ENCODE assay signal across 9 cellular contexts in genomic region chr1:149916193-149916926, GRCh38. TPM values are rescaled to one million over a fixed set of nuclear protein-coding genes. Genes with fewer than 3 reads are reported as not detected.
DNase-seq lines count a peak whose midpoint lies in the region; FAIRE-seq and TF ChIP-seq lines count a peak whose summit lies in the region.
"Had no signal": no experiment of that assay in that cellular context is flagged by ENCODE, and none has a peak within 500 bp of the region (broad histone marks: within the 10 kb centered on the region; RNA-seq: fewer than 3 reads in every experiment).

No MANE protein-coding gene starts in this region.

- H2BK5ac ChIP-seq in H1 (ENCODE audit: low read depth, low read length): peak overlapping the region; percentile 52; the same call in 1 of the 2 replicates

- H3K4me3 ChIP-seq in OCI-LY3 (ENCODE audit: low read length): peak overlapping the region; percentile 86; the same call in 1 of the 2 replicates
- H3K4me3 ChIP-seq in H1 (ENCODE audit: extremely low read depth in 1 of 4, insufficient read depth in 2 of 4, low read depth in 3 of 4, low read length in 4 of 4): peak overlapping the region; percentile 85 to 99 (median 92)
- H3K4me3 ChIP-seq in parathyroid adenoma (ENCODE audit: low read depth, low read length): peak overlapping the region; percentile 92
- no peak overlapping the region for H3K4me3 ChIP-seq in PC-9

- H3K4me1 ChIP-seq in OCI-LY3 (ENCODE audit: low read length) (peaks cover 21% of the 10 kb centered on the region), H1 (replicated peaks in 1 of 4; ENCODE audit: control insufficient read depth in 3 of 4, insufficient read depth in 4 of 4, low read length in 3 of 4) (peaks cover 4 to 19% (median 11%) of the 10 kb centered on the region in 4 experiments), parathyroid adenoma (peaks cover 3% of the 10 kb centered on the region), PC-9 (replicated peaks; ENCODE audit: insufficient read depth) (no peaks in the 10 kb centered on the region)

- FAIRE-seq in H1 (lab: Jason Lieb, UNC): no peak
- FAIRE-seq: bronchial epithelial cell had no signal

- TF ChIP-seq RAD21 in H1 (IDR thresholded peaks at IDR 0.05 in 1 of 2, conservative IDR thresholded peaks at IDR 0.05 in 1 of 2; ENCODE audit: low read depth in 2 of 2, low read length in 2 of 2): no peak

- intact Hi-C loops in PC-9 (cut with micrococcal nuclease; ENCODE audit: unreplicated experiment): no loop called here

- no peaks in the 10 kb centered on the region for H3K79me2 ChIP-seq in OCI-LY3 (ENCODE audit: low read length)
- H3K79me2 ChIP-seq in H1 (ENCODE audit: control insufficient read depth in 1 of 2, insufficient read depth in 2 of 2, low read length in 2 of 2): peaks cover 0 to 12% of the 10 kb centered on the region in 2 experiments; a peak in 2 of 4 replicates
- no peaks in the 10 kb centered on the region for H3K79me2 ChIP-seq in parathyroid adenoma
- H3K79me2 ChIP-seq in PC-9 (ENCODE audit: low read depth): no peaks in the 10 kb centered on the region

- no peak overlapping the region for H2BK15ac ChIP-seq in H1 (ENCODE audit: low read length)

- H3K27ac ChIP-seq in OCI-LY3 (ENCODE audit: low read length): no peak overlapping the region
- H3K27ac ChIP-seq in H1 (ENCODE audit: low read depth, low read length): no peak overlapping the region
- H3K27ac ChIP-seq in parathyroid adenoma: no peak overlapping the region
- no peak overlapping the region for H3K27ac ChIP-seq in PC-9

- no TSS peak for BruUV-seq in PC-9 (replicated peaks; lab: Mats Ljungman, UMichigan)

- WGBS in H1 (ENCODE audit: extremely low coverage in 1 of 2, insufficient coverage in 1 of 2, insufficient read length in 1 of 2, insufficient replicate concordance in 2 of 2, low coverage in 1 of 2, low lambda C conversion rate in 2 of 2, missing lambda C conversion rate in 1 of 2), 2 experiments: 16% methylated on average over 8 of the region's 9 CpGs; no CpG with 5 or more reads in 1 of the 2 experiments

- H3F3A ChIP-seq in PC-9 (ENCODE audit: insufficient read depth, low read depth): peaks cover 6% of the 10 kb centered on the region; the same call in 1 of the 2 replicates

- H3K23ac ChIP-seq in H1 (ENCODE audit: insufficient read length): no peak overlapping the region

- H4K20me1 ChIP-seq in OCI-LY3 (ENCODE audit: insufficient read depth, low read length) (no peaks in the 10 kb centered on the region), H1 (replicated peaks in 1 of 2; ENCODE audit: control insufficient read depth in 1 of 2, insufficient read depth in 2 of 2, low read length in 2 of 2) (peaks cover 0 to 2% of the 10 kb centered on the region in 2 experiments), PC-9 (ENCODE audit: insufficient read depth) (no peaks in the 10 kb centered on the region)

- peak overlapping the region; percentile 89 for H3K4me2 ChIP-seq in OCI-LY3 (ENCODE audit: low read length)
- peak overlapping the region; percentile 94 to 98 for H3K4me2 ChIP-seq in H1 (ENCODE audit: insufficient read depth in 1 of 2, low read depth in 2 of 2, low read length in 2 of 2)
- H3K4me2 ChIP-seq in parathyroid adenoma (ENCODE audit: low read length): peak overlapping the region; percentile 87
- H3K4me2 ChIP-seq in PC-9: no peak overlapping the region

- no peak overlapping the region for H3K14ac ChIP-seq in H1 (ENCODE audit: insufficient read length)

- POLR2A ChIA-PET in H1 (lab: Charles Lee; ENCODE audit: partially characterized antibody) (interaction anchor here (0.7 to 3.8 kb wide), 9 partner anchors 9 to 29 kb away, joined by 4 to 30 read pairs (median 6); partner anchors contain the start of genes BOLA1 and MTMR11), PC-9 (lab: Charles Lee; ENCODE audit: unreplicated experiment) (no interaction called here)

- TF ChIP-seq CTCF in OCI-LY3 (IDR thresholded peaks at IDR 0.05; ENCODE audit: low read depth, low read length): no peak
- no peak for TF ChIP-seq CTCF in H1 (IDR thresholded peaks at IDR 0.05; ENCODE audit: control extremely low read depth in 1 of 3, insufficient read depth in 1 of 3, low read depth in 1 of 3, low read length in 3 of 3)
- TF ChIP-seq CTCF in parathyroid adenoma (IDR thresholded peaks at IDR 0.05): no peak
- no peak for TF ChIP-seq CTCF in PC-9 (conservative IDR thresholded peaks at IDR 0.05)

- H3K56ac ChIP-seq in H1 (replicated peaks; ENCODE audit: insufficient read length, low read depth, low read length): no peak overlapping the region

- no peaks in the 10 kb centered on the region for H3K27me3 ChIP-seq in OCI-LY3 (ENCODE audit: low read depth, low read length)
- no peaks in the 10 kb centered on the region for H3K27me3 ChIP-seq in H1 (replicated peaks in 1 of 4; ENCODE audit: control insufficient read depth in 3 of 4, extremely low read depth in 1 of 4, insufficient read depth in 3 of 4, low read length in 3 of 4)
- H3K27me3 ChIP-seq in parathyroid adenoma (ENCODE audit: control insufficient read depth, insufficient read depth, low read length): no peaks in the 10 kb centered on the region
- H3K27me3 ChIP-seq in PC-9 (ENCODE audit: insufficient read depth, low read depth): no peaks in the 10 kb centered on the region

- no peak for TF ChIP-seq EP300 in H1 (IDR thresholded peaks at IDR 0.05; ENCODE audit: borderline replicate concordance in 1 of 2, low read depth in 2 of 2, low read length in 2 of 2)

- H3K23me2 ChIP-seq in H1 (ENCODE audit: low read depth, low read length): peaks cover 10% of the 10 kb centered on the region; the same call in 1 of the 2 replicates

- H2BK12ac ChIP-seq in H1 (ENCODE audit: low read depth, low read length): peak overlapping the region; percentile 60; the same call in 1 of the 2 replicates

- H3K4ac ChIP-seq in H1 (replicated peaks; ENCODE audit: insufficient read length, low read depth, low read length): peak overlapping the region; percentile 16

- no peak overlapping the region; the same call in 1 of the 2 replicates for H3K18ac ChIP-seq in H1 (ENCODE audit: extremely low read depth, low read length)

- no peak overlapping the region for H2AFZ ChIP-seq in OCI-LY3 (ENCODE audit: low read depth, low read length)
- no peak overlapping the region for H2AFZ ChIP-seq in H1 (ENCODE audit: low read length)
- H2AFZ ChIP-seq in parathyroid adenoma: no peak overlapping the region
- H2AFZ ChIP-seq in PC-9: no peak overlapping the region

- H4K91ac ChIP-seq in H1 (replicated peaks; ENCODE audit: insufficient read length, low read length): no peak overlapping the region

- no peak for TF ChIP-seq POLR2A in H1 (IDR thresholded peaks at IDR 0.05; ENCODE audit: control extremely low read depth in 1 of 2, low read depth in 2 of 2, low read length in 2 of 2)

- H3K9me2 ChIP-seq in PC-9 (ENCODE audit: insufficient read depth): no peaks in the 10 kb centered on the region

- CTCF ChIA-PET in H1 (lab: Charles Lee; ENCODE audit: partially characterized antibody) (interaction anchor here (0.6 to 1.8 kb wide), 8 partner anchors 13 to 253 kb away, joined by 3 to 10 read pairs (median 4); partner anchors contain the start of gene MTMR11), PC-9 (lab: Charles Lee) (no interaction called here)

- H3K9me3 ChIP-seq in OCI-LY3 (ENCODE audit: insufficient read depth, low read length) (no peaks in the 10 kb centered on the region), H1 (ENCODE audit: insufficient read depth in 2 of 2, low read depth in 1 of 2, low read length in 1 of 2) (no peaks in the 10 kb centered on the region), parathyroid adenoma (ENCODE audit: control insufficient read depth, low read length) (no peaks in the 10 kb centered on the region), PC-9 (ENCODE audit: insufficient read depth, low read depth) (no peaks in the 10 kb centered on the region)

- peaks cover 15% of the 10 kb centered on the region for H3K79me1 ChIP-seq in H1 (ENCODE audit: low read depth, low read length)

- H2BK20ac ChIP-seq in H1 (ENCODE audit: low read length): 0 out of 2 replicates have a peak overlapping the region, but pooled peaks have one; percentile 21

- H4K5ac ChIP-seq in H1 (ENCODE audit: insufficient read length, low read depth, low read length): no peak overlapping the region

- no peak overlapping the region for H4K8ac ChIP-seq in H1 (ENCODE audit: extremely low read depth, insufficient read depth, low read length)

- H3K9ac ChIP-seq in OCI-LY3 (ENCODE audit: low read length) (no peak overlapping the region), H1 (replicated peaks in 1 of 4; ENCODE audit: extremely low read depth in 1 of 4, low read depth in 3 of 4, low read length in 3 of 4) (peak overlapping the region in 1 of 4 experiments; percentile 57; a peak in 2 of 7 replicates), parathyroid adenoma (no peak overlapping the region)

- DNase-seq in G401 (ENCODE audit: low spot score) (peak; percentile 21), H1 (ENCODE audit: low read depth in 1 of 2, low spot score in 2 of 2) (no peak), inferior parietal cortex (ENCODE audit: extremely low spot score) (no peak), C1 segment of cervical spinal cord (lab: John Stamatoyannopoulos, UW) (no peak), PC-9 (no peak)
- no peak for DNase-seq in stimulated activated CD4-positive, alpha-beta T cell treated with anti-CD3 and anti-CD28 coated beads, Interleukin-4, amount 100 ng/mL, for 1 hour

- in situ Hi-C loops in G401 (cut with HindIII; ENCODE audit: low sequenced_read_pairs): no loop called here

- no peak overlapping the region for H2BK120ac ChIP-seq in H1 (replicated peaks; ENCODE audit: low read depth, low read length)

- H2AK5ac ChIP-seq in H1 (ENCODE audit: low read depth, low read length): no peak overlapping the region

- H3K36me3 ChIP-seq in OCI-LY3 (replicated peaks; ENCODE audit: low read depth, low read length) (no peaks in the 10 kb centered on the region), H1 (ENCODE audit: control insufficient read depth in 2 of 4, insufficient read depth in 4 of 4, low read length in 3 of 4) (peaks cover under 1 to 16% (median 4%) of the 10 kb centered on the region in 4 experiments; a peak in 5 of 8 replicates), parathyroid adenoma (ENCODE audit: control insufficient read depth, insufficient read depth, low read length) (no peaks in the 10 kb centered on the region), PC-9 (ENCODE audit: low read depth) (no peaks in the 10 kb centered on the region)

RNA-seq across cellular contexts. Expression of gene SV2A, which starts 1.3 kb away (rescaled TPM):
- total RNA-seq in G401 (2014; rRNA removed; shearing (Covaris generic)): 26.9 and 36.8 TPM in 2 replicates
- 51.8 and 52.9 TPM in 2 replicates for total RNA-seq in H1 (2021; fragmentation: NEBNext Ultra II Directional; extraction: Animal tissue kit (Norgen Biotek cat#: 25700))
- polyA plus RNA-seq in H1 (2011; rRNA removed): 41.8 and 49.0 TPM in 2 replicates
- 47.9 TPM for polyA plus RNA-seq in H1 (2011; cell fraction: cytosol; rRNA removed)
- polyA plus RNA-seq in H1 (2011; cell fraction: nucleus; rRNA removed): 54.4 TPM
- 53.0 to 56.0 TPM (median 54.0 TPM) in 4 replicates for polyA plus RNA-seq in H1 (2012, experiment 1 of 2)
- polyA plus RNA-seq in H1 (2012, experiment 2 of 2): 56.3 TPM
- 69.4 TPM for polyA plus RNA-seq in H1 (2013, experiment 1 of 2)
- 74.0 TPM for polyA plus RNA-seq in H1 (2013, experiment 2 of 2)
- polyA minus RNA-seq in H1 (2011; rRNA and poly(A)+ RNA removed): 93.1 and 99.8 TPM in 2 replicates
- 34.9 TPM for polyA minus RNA-seq in H1 (2011; cell fraction: cytosol; rRNA and poly(A)+ RNA removed)
- 23.6 TPM for polyA minus RNA-seq in H1 (2011; cell fraction: nucleus; rRNA and poly(A)+ RNA removed)
- 0.20 and 0.33 TPM in 2 replicates for total RNA-seq in PC-9 (2021)

RNA-seq across cellular contexts. Expression of gene SF3B4, which starts 11.2 kb away (rescaled TPM):
- total RNA-seq in G401 (2014; rRNA removed; shearing (Covaris generic)): 20.3 and 23.3 TPM in 2 replicates
- 119 and 122 TPM in 2 replicates for total RNA-seq in H1 (2021; fragmentation: NEBNext Ultra II Directional; extraction: Animal tissue kit (Norgen Biotek cat#: 25700))
- polyA plus RNA-seq in H1 (2011; rRNA removed): 81.1 and 114 TPM in 2 replicates
- 29.8 TPM for polyA plus RNA-seq in H1 (2011; cell fraction: cytosol; rRNA removed)
- 46.9 TPM for polyA plus RNA-seq in H1 (2011; cell fraction: nucleus; rRNA removed)
- 88.9 to 125 TPM (median 103 TPM) in 4 replicates for polyA plus RNA-seq in H1 (2012, experiment 1 of 2)
- polyA plus RNA-seq in H1 (2012, experiment 2 of 2): 140 TPM
- 98.2 TPM for polyA plus RNA-seq in H1 (2013, experiment 1 of 2)
- polyA plus RNA-seq in H1 (2013, experiment 2 of 2): 100 TPM
- polyA minus RNA-seq in H1 (2011; rRNA and poly(A)+ RNA removed): 43.8 and 64.2 TPM in 2 replicates
- 42.7 TPM for polyA minus RNA-seq in H1 (2011; cell fraction: cytosol; rRNA and poly(A)+ RNA removed)
- 32.3 TPM for polyA minus RNA-seq in H1 (2011; cell fraction: nucleus; rRNA and poly(A)+ RNA removed)
- 50.8 and 73.1 TPM in 2 replicates for total RNA-seq in PC-9 (2021)

RNA-seq across cellular contexts. Expression of gene BOLA1, which starts 17.0 kb away (rescaled TPM):
- total RNA-seq in G401 (2014; rRNA removed; shearing (Covaris generic)): 2.0 TPM in 1 of 2 replicates, not detected in the other
- total RNA-seq in H1 (2021; fragmentation: NEBNext Ultra II Directional; extraction: Animal tissue kit (Norgen Biotek cat#: 25700)): 8.1 and 13.1 TPM in 2 replicates
- polyA plus RNA-seq in H1 (2011; rRNA removed): 15.4 and 24.6 TPM in 2 replicates
- 21.2 TPM for polyA plus RNA-seq in H1 (2011; cell fraction: cytosol; rRNA removed)
- 18.4 TPM for polyA plus RNA-seq in H1 (2011; cell fraction: nucleus; rRNA removed)
- polyA plus RNA-seq in H1 (2012, experiment 1 of 2): 12.6 to 15.9 TPM (median 15.0 TPM) in 4 replicates
- polyA plus RNA-seq in H1 (2012, experiment 2 of 2): 19.4 TPM
- 9.5 TPM for polyA plus RNA-seq in H1 (2013, experiment 1 of 2)
- polyA plus RNA-seq in H1 (2013, experiment 2 of 2): 9.5 TPM
- polyA minus RNA-seq in H1 (2011; rRNA and poly(A)+ RNA removed): 1.9 and 2.5 TPM in 2 replicates
- 4.9 TPM for polyA minus RNA-seq in H1 (2011; cell fraction: cytosol; rRNA and poly(A)+ RNA removed)
- 13.0 TPM for polyA minus RNA-seq in H1 (2011; cell fraction: nucleus; rRNA and poly(A)+ RNA removed)
- total RNA-seq in PC-9 (2021): 16.2 and 23.7 TPM in 2 replicates

RNA-seq across cellular contexts. Expression of gene MTMR11, which starts 20.3 kb away (rescaled TPM):
- 7.8 and 8.4 TPM in 2 replicates for total RNA-seq in G401 (2014; rRNA removed; shearing (Covaris generic))
- total RNA-seq in H1 (2021; fragmentation: NEBNext Ultra II Directional; extraction: Animal tissue kit (Norgen Biotek cat#: 25700)): 3.5 and 4.8 TPM in 2 replicates
- polyA plus RNA-seq in H1 (2011; rRNA removed): 3.3 and 3.7 TPM in 2 replicates
- polyA plus RNA-seq in H1 (2011; cell fraction: cytosol; rRNA removed): 3.5 TPM
- polyA plus RNA-seq in H1 (2011; cell fraction: nucleus; rRNA removed): 23.8 TPM
- polyA plus RNA-seq in H1 (2012, experiment 1 of 2): 2.4 to 3.6 TPM (median 3.1 TPM) in 4 replicates
- 1.0 TPM for polyA plus RNA-seq in H1 (2012, experiment 2 of 2)
- polyA plus RNA-seq in H1 (2013, experiment 1 of 2): 2.4 TPM
- 2.1 TPM for polyA plus RNA-seq in H1 (2013, experiment 2 of 2)
- 5.3 and 6.1 TPM in 2 replicates for polyA minus RNA-seq in H1 (2011; rRNA and poly(A)+ RNA removed)
- 3.5 TPM for polyA minus RNA-seq in H1 (2011; cell fraction: cytosol; rRNA and poly(A)+ RNA removed)
- 7.6 TPM for polyA minus RNA-seq in H1 (2011; cell fraction: nucleus; rRNA and poly(A)+ RNA removed)
- total RNA-seq in PC-9 (2021): 16.0 and 18.2 TPM in 2 replicates

Comparison
In these comparisons a context has a peak if more than half of its experiments do, and no peak if none do; other contexts are left out.
1. RNA of gene SV2A, which starts 1.3 kb away (total RNA-seq): 51.8 to 52.9 TPM in H1 and 26.9 to 36.8 TPM in G401; 0.20 to 0.33 TPM in PC-9; every median in the first group is over 10 times any median in the second.